ENCODE assay signal across 11 cellular contexts in genomic region chr3:23219117-23219516, GRCh38. TPM values are rescaled to one million over a fixed set of nuclear protein-coding genes. Genes with fewer than 3 reads are reported as not detected.
A peak's percentile ranks its signal among the peaks of the same experiment; 100 is the strongest.
DNase-seq lines count a peak whose midpoint lies in the region; ATAC-seq, FAIRE-seq and TF ChIP-seq lines count a peak whose summit lies in the region.
"Had no signal": no experiment of that assay in that cellular context is flagged by ENCODE, and none has a peak within 500 bp of the region (broad histone marks: within the 10 kb centered on the region; RNA-seq: fewer than 3 reads in every experiment).

No MANE protein-coding gene starts in this region.

- H3K4me3 ChIP-seq in GM06990 (replicated peaks; ENCODE audit: low read depth, low read length) (no peak overlapping the region), astrocyte (ENCODE audit: insufficient read depth, low read depth, low read length) (no peak overlapping the region), tibial nerve (no peak overlapping the region)
- H3K4me3 ChIP-seq in CD8-positive, alpha-beta T cell (ENCODE audit: low read depth, low read length), result no peak overlapping the region

- H3K27me3 ChIP-seq in GM06990 (replicated peaks; ENCODE audit: control insufficient read depth, insufficient read depth, low read length) (no peaks in the 10 kb centered on the region), astrocyte (ENCODE audit: insufficient read depth, low read length) (no peaks in the 10 kb centered on the region), tibial nerve (no peaks in the 10 kb centered on the region)
- no peaks in the 10 kb centered on the region for H3K27me3 ChIP-seq in CD8-positive, alpha-beta T cell (ENCODE audit: insufficient read depth, low read length)

- no peak overlapping the region for H3K27ac Mint-ChIP-seq in astrocyte (ENCODE audit: unreplicated experiment)
- no peak overlapping the region for H3K27ac Mint-ChIP-seq in CD8-positive, alpha-beta T cell
- H3K27ac Mint-ChIP-seq: CD4-positive, alpha-beta T cell had no signal

- no peaks in the 10 kb centered on the region for H3K27me3 Mint-ChIP-seq in astrocyte (ENCODE audit: low read depth, unreplicated experiment)
- H3K27me3 Mint-ChIP-seq in CD8-positive, alpha-beta T cell (ENCODE audit: low read depth), result no peaks in the 10 kb centered on the region
- H3K27me3 Mint-ChIP-seq: CD4-positive, alpha-beta T cell had no signal

- TF ChIP-seq CTCF in GM06990 (IDR thresholded peaks at IDR 0.05; ENCODE audit: insufficient read depth, low read length, poor library complexity, severe bottlenecking) (no peak), astrocyte (IDR thresholded peaks at IDR 0.05; ENCODE audit: insufficient read depth, low read depth, low read length) (no peak), tibial nerve (IDR thresholded peaks at IDR 0.05) (no peak)
- TF ChIP-seq CTCF in CD8-positive, alpha-beta T cell (IDR thresholded peaks at IDR 0.05), result no peak

- H3K27ac ChIP-seq in astrocyte (ENCODE audit: low read depth, low read length) (no peak overlapping the region), tibial nerve (peak overlapping the region in 2 of 4 donors; percentile 20 to 33)
- no peak overlapping the region for H3K27ac ChIP-seq in CD8-positive, alpha-beta T cell (ENCODE audit: low read depth, low read length)

- H3K9me3 ChIP-seq in astrocyte (ENCODE audit: insufficient read depth, low read depth, low read length) (no peaks in the 10 kb centered on the region), tibial nerve (peaks cover 0 to 6% (median 0%) of the 10 kb centered on the region in 4 donors)
- H3K9me3 ChIP-seq in CD8-positive, alpha-beta T cell (ENCODE audit: low read length), result no peaks in the 10 kb centered on the region

- H3K4me1 ChIP-seq in astrocyte (ENCODE audit: insufficient read depth, low read length), result peaks cover 8% of the 10 kb centered on the region
- peaks cover 5% of the 10 kb centered on the region for H3K4me1 ChIP-seq in CD8-positive, alpha-beta T cell (ENCODE audit: insufficient read depth, low read length)
- peaks cover 0 to 38% (median 9%) of the 10 kb centered on the region in 4 donors for H3K4me1 ChIP-seq in tibial nerve

- POLR2A ChIA-PET in CD8-positive, alpha-beta T cell (lab: Charles Lee), result no interaction called here

- no peak for TF ChIP-seq POLR2A in tibial nerve (IDR thresholded peaks at IDR 0.05)

- intact Hi-C loops in CD8-positive, alpha-beta T cell (cut with DNase I, micrococcal nuclease), result no loop called here

- H3K4me2 ChIP-seq in astrocyte (ENCODE audit: low read length), result no peak overlapping the region

- peaks cover 2% of the 10 kb centered on the region for H3K36me3 Mint-ChIP-seq in astrocyte (ENCODE audit: low read depth, unreplicated experiment)
- peaks cover 7% of the 10 kb centered on the region for H3K36me3 Mint-ChIP-seq in CD8-positive, alpha-beta T cell

- no peak overlapping the region for H2AFZ ChIP-seq in astrocyte (ENCODE audit: low read depth, low read length)

- no peaks in the 10 kb centered on the region for H3K36me3 ChIP-seq in GM06990 (ENCODE audit: control insufficient read depth, insufficient read depth, low read length)
- H3K36me3 ChIP-seq in astrocyte (ENCODE audit: insufficient read depth, low read length), result no peaks in the 10 kb centered on the region
- no peaks in the 10 kb centered on the region for H3K36me3 ChIP-seq in CD8-positive, alpha-beta T cell (ENCODE audit: insufficient read depth, low read length)
- H3K36me3 ChIP-seq in tibial nerve, result no peaks in the 10 kb centered on the region

- ATAC-seq in GM21390 (IDR thresholded peaks at IDR 0.05; ENCODE audit: unreplicated experiment) (peak; percentile 41), HG03159 (IDR thresholded peaks at IDR 0.05; ENCODE audit: unreplicated experiment) (peak; percentile 52)
- ATAC-seq in CD8-positive, alpha-beta T cell, result no peak
- ATAC-seq: Right ventricle myocardium inferior had no signal

- CTCF ChIA-PET in CD8-positive, alpha-beta T cell (lab: Charles Lee), result no interaction called here

- DNase-seq in GM06990 (ENCODE audit: extremely low read depth, insufficient read length) (peak; percentile 16), astrocyte (ENCODE audit: low read depth) (peak; percentile 59), tibial nerve (ENCODE audit: low spot score in 2 of 2) (no peak), A172 (ENCODE audit: low spot score) (no peak), dermis blood vessel endothelial cell (no peak)
- DNase-seq in CD8-positive, alpha-beta T cell, result no peak
- DNase-seq: CD4-positive, alpha-beta T cell; central memory CD4-positive, alpha-beta T cell had no signal

- peaks cover 2% of the 10 kb centered on the region for H3K9me3 Mint-ChIP-seq in astrocyte (ENCODE audit: unreplicated experiment)
- peaks cover 10% of the 10 kb centered on the region for H3K9me3 Mint-ChIP-seq in CD8-positive, alpha-beta T cell

- no peak for TF ChIP-seq EP300 in tibial nerve (IDR thresholded peaks at IDR 0.05)

- FAIRE-seq in astrocyte (lab: Jason Lieb, UNC), result peak; percentile 13

- WGBS in tibial nerve, 2 donors, result 52 to 55% methylated on average over 2 of the region's 2 CpGs

- peaks cover 22% of the 10 kb centered on the region for H3K4me1 Mint-ChIP-seq in astrocyte (ENCODE audit: low read depth, unreplicated experiment)
- H3K4me1 Mint-ChIP-seq in CD8-positive, alpha-beta T cell (ENCODE audit: low read depth), result peaks cover 22% of the 10 kb centered on the region

- H3K79me2 ChIP-seq in astrocyte (ENCODE audit: insufficient read depth, low read length), result peaks cover 35% of the 10 kb centered on the region

- peaks cover 45% of the 10 kb centered on the region for H4K20me1 ChIP-seq in astrocyte (ENCODE audit: insufficient read depth, low read length)

- H3K4me3 Mint-ChIP-seq in astrocyte (ENCODE audit: unreplicated experiment), result peak overlapping the region; percentile 13
- no peak overlapping the region for H3K4me3 Mint-ChIP-seq in CD8-positive, alpha-beta T cell
- H3K4me3 Mint-ChIP-seq: CD4-positive, alpha-beta T cell had no signal

- no peak overlapping the region for H3K9ac ChIP-seq in astrocyte (ENCODE audit: low read length)

RNA-seq across cellular contexts. Expression of gene UBE2E2, which starts 16.0 kb away (rescaled TPM):
- total RNA-seq in astrocyte (89.8 and 110 TPM in 2 replicates), tibial nerve (100 to 1,000 TPM in 3 of 4 donors, 10 to 100 TPM in 1; 67.1 to 222 (median 130) TPM), dermis blood vessel endothelial cell (28.0 and 32.2 TPM in 2 replicates)
- total RNA-seq in CD8-positive, alpha-beta T cell, result 10 to 100 TPM in 1 of 2 experiments, 1 to 10 TPM in 1; 9.5 to 14.2 TPM
- 9.5 and 11.0 TPM in 2 replicates for total RNA-seq in A172 (2014; rRNA removed; shearing (Covaris generic))

Comparison
In these comparisons a context has a peak if more than half of its experiments do, and no peak if none do; other contexts are left out.
1. DNase-seq: peak in GM06990 (single experiment) and astrocyte (single experiment); none in CD8-positive, alpha-beta T cell (0 of 7), tibial nerve (0 of 2), A172 (single experiment) and dermis blood vessel endothelial cell (single experiment).